ENCODE assay signal across 8 cellular contexts in genomic region chr19:5340637-5341447, GRCh38. TPM values are rescaled to one million over a fixed set of nuclear protein-coding genes. Genes with fewer than 3 reads are reported as not detected.
DNase-seq lines count a peak whose midpoint lies in the region; ATAC-seq and TF ChIP-seq lines count a peak whose summit lies in the region.

Gene PTPRS (minus strand): TSS chr19:5340812. CDS start chr19:5286140, 54,672 bp downstream.

- 9% methylated on average over 66 of the region's 81 CpGs for WGBS in smooth muscle cell (ENCODE audit: low lambda C conversion rate)

- peaks cover 25% of the 10 kb centered on the region for H4K20me1 ChIP-seq in smooth muscle cell (ENCODE audit: low read depth)

- H3K4me3 Mint-ChIP-seq in WTC11 (peak within 1 kb of the TSS; percentile 91), immature natural killer cell (peak within 1 kb of the TSS; percentile 55 to 76 (median 75))

- H3K4me1 Mint-ChIP-seq in WTC11 (peaks cover 28% of the 10 kb centered on the region), immature natural killer cell (peaks cover 14 to 16% of the 10 kb centered on the region in 2 donors)

- H3K27me3 Mint-ChIP-seq in WTC11 (ENCODE audit: low read depth) (peaks cover 43% of the 10 kb centered on the region), immature natural killer cell (ENCODE audit: low read depth in 3 of 3) (peaks cover 8 to 30% (median 25%) of the 10 kb centered on the region in 3 donors)

- peak within 1 kb of the TSS; percentile 99 for H3K4me2 ChIP-seq in smooth muscle cell

- H3K4me1 ChIP-seq in smooth muscle cell (ENCODE audit: low read depth), result peaks cover 11% of the 10 kb centered on the region

- H3K27me3 ChIP-seq in smooth muscle cell (ENCODE audit: low read depth), result peaks cover 31% of the 10 kb centered on the region

- no peak for TF ChIP-seq CTCF in GM13977 (IDR thresholded peaks at IDR 0.05; ENCODE audit: extremely low read depth, insufficient read depth, missing control alignments)
- no peak for TF ChIP-seq CTCF in WTC11 (IDR thresholded peaks at IDR 0.05)
- TF ChIP-seq CTCF in cardiac fibroblast (IDR thresholded peaks at IDR 0.05; ENCODE audit: low read depth, low read length), result no peak
- no peak for TF ChIP-seq CTCF in smooth muscle cell (IDR thresholded peaks at IDR 0.05; ENCODE audit: borderline replicate concordance, insufficient read depth, poor library complexity, severe bottlenecking)

- peak within 1 kb of the TSS; percentile 56 to 65 for H3K4me3 ChIP-seq in cardiac fibroblast (replicated peaks in 1 of 2; ENCODE audit: low read depth in 2 of 2, low read length in 2 of 2)
- H3K4me3 ChIP-seq in smooth muscle cell, result peak within 1 kb of the TSS; percentile 81

- H3K27ac Mint-ChIP-seq in WTC11, result no peak within 1 kb of the TSS
- H3K27ac Mint-ChIP-seq in immature natural killer cell, result peak within 1 kb of the TSS in 2 of 6 donors; percentile 21 to 60

- H3K27ac ChIP-seq in smooth muscle cell (ENCODE audit: low read depth), result no peak within 1 kb of the TSS

- H3K9ac ChIP-seq in smooth muscle cell (ENCODE audit: low read depth), result peak within 1 kb of the TSS; percentile 76

- peak; percentile 96 for DNase-seq in GM13977 (ENCODE audit: low spot score)
- DNase-seq in NCI-H1694 treated with DMSO at 0.1 percent for 48 hours (lab: John Stamatoyannopoulos, UW), result peak; percentile 55
- DNase-seq in WTC11 (ENCODE audit: low spot score), result peak; percentile 92
- DNase-seq in cardiac fibroblast (ENCODE audit: low read depth in 2 of 2), result peak; percentile 71 to 84
- DNase-seq in immature natural killer cell, result peak; percentile 80 to 82 (median 80)
- DNase-seq in smooth muscle cell (lab: John Stamatoyannopoulos, UW; ENCODE audit: unreplicated experiment), result peak; percentile 65

- no peaks in the 10 kb centered on the region for H3K36me3 ChIP-seq in smooth muscle cell (ENCODE audit: low read depth)

- no peaks in the 10 kb centered on the region for H3F3A ChIP-seq in smooth muscle cell (ENCODE audit: low read depth)

- peak within 1 kb of the TSS; percentile 96 for H2AFZ ChIP-seq in smooth muscle cell (ENCODE audit: low read depth)

- CTCF ChIA-PET in WTC11 (lab: Charles Lee), result interaction anchor here (0.7 to 2.4 kb wide), 3 partner anchors 12 to 196 kb away, joined by 3 to 7 read pairs (median 4); no protein-coding TSS in a partner anchor

- in situ Hi-C loops in GM13977 (cut with MboI; ENCODE audit: low pct_unique_long_range_greater_than_20kb, low sequenced_read_pairs, unreplicated experiment), result no loop called here

- H3K9me3 ChIP-seq in smooth muscle cell (replicated peaks; ENCODE audit: low read depth), result no peaks in the 10 kb centered on the region

- 0 out of 2 replicates have a peak, but pooled peaks cover 3% of the 10 kb centered on the region for H3K9me3 Mint-ChIP-seq in WTC11
- no peaks in the 10 kb centered on the region for H3K9me3 Mint-ChIP-seq in immature natural killer cell

- no peaks in the 10 kb centered on the region for H3K79me2 ChIP-seq in smooth muscle cell (ENCODE audit: low read depth)

- ATAC-seq in WTC11 (peak; percentile 74), GM19035 (IDR thresholded peaks at IDR 0.05; ENCODE audit: unreplicated experiment) (no peak), HG02678 (IDR thresholded peaks at IDR 0.05; ENCODE audit: unreplicated experiment) (no peak)

- H3K36me3 Mint-ChIP-seq in WTC11 (peaks cover 2% of the 10 kb centered on the region), immature natural killer cell (no peaks in the 10 kb centered on the region)

- POLR2A ChIA-PET in WTC11 (lab: Charles Lee), result interaction anchor here (1.1 to 1.5 kb wide), 2 partner anchors 48 to 89 kb away, joined by 3 to 5 read pairs; no protein-coding TSS in a partner anchor

TF ChIP-seq in WTC11, 78 proteins besides CTCF, POLR2A, EP300 and RAD21 (continues in another document):
- peak; percentile 94; the same call in 1 of the 2 replicates for TF ChIP-seq ZNF512 (CRISPR knock-in tag; IDR thresholded peaks at IDR 0.05; ENCODE audit: borderline replicate concordance)
- peak; percentile 98 for TF ChIP-seq TEAD4 (CRISPR knock-in tag; IDR thresholded peaks at IDR 0.05)
- peak; percentile 94 for TF ChIP-seq CREM (CRISPR knock-in tag; IDR thresholded peaks at IDR 0.05)
- peak; percentile 100 for TF ChIP-seq E2F1 (CRISPR knock-in tag; IDR thresholded peaks at IDR 0.05)
- TF ChIP-seq GRHL2 (CRISPR knock-in tag; IDR thresholded peaks at IDR 0.05; ENCODE audit: insufficient replicate concordance, severe bottlenecking), result no peak
- peak; percentile 99 for TF ChIP-seq ZBTB43 (CRISPR knock-in tag; IDR thresholded peaks at IDR 0.05)
- TF ChIP-seq OVOL2 (CRISPR knock-in tag; IDR thresholded peaks at IDR 0.05; ENCODE audit: borderline replicate concordance), result no peak
- peak; percentile 92 for TF ChIP-seq ZNF263 (CRISPR knock-in tag; IDR thresholded peaks at IDR 0.05; ENCODE audit: low read depth)
- TF ChIP-seq NFE2L1 (CRISPR knock-in tag; IDR thresholded peaks at IDR 0.05), result peak; percentile 100
- peak; percentile 95 for TF ChIP-seq IRF2 (CRISPR knock-in tag; IDR thresholded peaks at IDR 0.05; ENCODE audit: borderline replicate concordance, low read depth)
- peak; percentile 99 for TF ChIP-seq NR3C1 (CRISPR knock-in tag; conservative IDR thresholded peaks at IDR 0.05; ENCODE audit: low read depth)
- peak; percentile 100 for TF ChIP-seq ETV6 (CRISPR knock-in tag; IDR thresholded peaks at IDR 0.05)
- TF ChIP-seq E2F5 (CRISPR knock-in tag; IDR thresholded peaks at IDR 0.05), result peak; percentile 99

RNA-seq across cellular contexts. Expression of gene PTPRS, which starts in this region (rescaled TPM):
- total RNA-seq in WTC11 (2021) (201 to 253 TPM (median 244 TPM) in 3 replicates), smooth muscle cell (57.1 and 71.6 TPM in 2 replicates)
- polyA plus RNA-seq in immature natural killer cell (under 1 TPM in 1 of 3 donors, not detected in 2; 0.10 TPM), smooth muscle cell (24.8 and 30.2 TPM in 2 replicates)

Comparison
In these comparisons a context has a peak if more than half of its experiments do, and no peak if none do; other contexts are left out.
1. RNA of gene PTPRS (polyA plus RNA-seq): 24.8 to 30.2 TPM in smooth muscle cell; 0.10 TPM in immature natural killer cell; every median in the first group is over 10 times any median in the second.
2. Peak in DNase-seq in immature natural killer cell; RNA of the gene not detected or under 1 TPM.
3. Peak in every context shown above with its lines, with median percentiles within 50 percentile points of each other: DNase-seq.